In the genomic region with DNA sequence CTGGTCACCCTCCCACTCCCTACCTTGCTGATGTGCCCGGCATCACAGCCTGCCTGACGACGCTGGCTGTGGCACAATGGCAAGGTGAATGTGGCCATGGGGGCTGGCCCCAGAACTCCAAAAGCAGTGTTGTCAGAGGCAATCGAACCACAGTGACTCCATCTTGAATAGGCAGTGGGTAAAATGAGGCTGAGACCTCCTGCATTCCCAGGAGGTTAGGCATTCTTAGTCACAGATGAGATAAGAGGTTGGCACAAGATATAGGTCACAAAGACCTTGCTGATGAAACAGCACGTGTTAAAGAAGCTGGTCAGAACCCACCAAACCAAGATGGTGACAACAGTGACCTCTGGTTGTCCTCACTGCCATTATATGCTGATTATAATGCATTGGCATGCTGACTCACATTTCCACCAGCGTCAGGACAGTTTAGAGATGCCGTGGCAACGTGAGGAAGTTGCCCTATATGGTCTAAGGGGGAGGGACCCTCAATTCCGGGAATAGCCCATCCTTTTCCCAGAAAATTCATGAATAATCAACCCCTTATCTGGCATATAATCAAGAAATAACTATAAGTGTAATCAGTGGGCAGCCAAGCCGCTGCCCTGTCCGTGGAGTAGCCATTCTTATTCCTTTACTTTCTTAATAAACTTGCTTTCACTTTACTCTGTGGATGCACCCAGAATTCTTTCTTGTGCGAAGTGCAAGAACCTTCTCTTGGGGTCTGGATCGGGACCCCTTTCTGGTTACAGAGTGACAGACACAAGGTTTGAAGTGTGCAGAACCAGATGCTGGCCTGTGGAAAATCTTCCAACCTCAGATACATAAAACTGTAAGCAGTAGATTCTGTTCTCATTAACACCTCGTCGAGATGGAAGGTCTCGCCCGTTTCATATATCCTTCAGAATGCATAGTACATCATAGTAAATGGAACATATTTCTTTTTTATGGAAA, we compare ENCODE assay signal across 11 cellular contexts. TPM values are rescaled to one million over a fixed set of nuclear protein-coding genes. Genes with fewer than 3 reads are reported as not detected.
DNase-seq lines count a peak whose midpoint lies in the region; ATAC-seq and TF ChIP-seq lines count a peak whose summit lies in the region.
"Had no signal": no experiment of that assay in that cellular context is flagged by ENCODE, and none has a peak within 500 bp of the region (broad histone marks: within the 10 kb centered on the region; RNA-seq: fewer than 3 reads in every experiment).

No MANE protein-coding gene starts in this region.

- H3K27me3 ChIP-seq in gastroesophageal sphincter, result peaks cover 44% of the 10 kb centered on the region
- H3K27me3 ChIP-seq: BLaER1 had no signal

- no peak for ATAC-seq in T-helper 17 cell
- no peak for ATAC-seq in gastroesophageal sphincter
- ATAC-seq in GM18909 (IDR thresholded peaks at IDR 0.05; ENCODE audit: poor library complexity, unreplicated experiment), result no peak

- H3K9me3 Mint-ChIP-seq in activated CD4-positive, alpha-beta T cell treated with anti-CD3 and anti-CD28 coated beads, Interleukin-2, amount 10 ng/mL, durations not matched to agents 24 days and 14 days, result no peaks in the 10 kb centered on the region

- H3K27ac Mint-ChIP-seq in activated CD4-positive, alpha-beta T cell treated with anti-CD3 and anti-CD28 coated beads, Interleukin-2, amount 10 ng/mL, durations not matched to agents 24 days and 14 days, result no peak overlapping the region
- H3K27ac Mint-ChIP-seq in T-helper 17 cell, result no peak overlapping the region

- TF ChIP-seq POLR2A in gastroesophageal sphincter (IDR thresholded peaks at IDR 0.05), result no peak

- no peak overlapping the region for H3K4me3 ChIP-seq in gastroesophageal sphincter
- H3K4me3 ChIP-seq: BLaER1 had no signal

- no peak for TF ChIP-seq EP300 in gastroesophageal sphincter (IDR thresholded peaks at IDR 0.05)

- no peaks in the 10 kb centered on the region for H3K4me1 ChIP-seq in gastroesophageal sphincter

- H3K4me1 Mint-ChIP-seq in activated CD4-positive, alpha-beta T cell treated with anti-CD3 and anti-CD28 coated beads, Interleukin-2, amount 10 ng/mL, durations not matched to agents 24 days and 14 days, result peaks cover 8% of the 10 kb centered on the region
- peaks cover 2% of the 10 kb centered on the region for H3K4me1 Mint-ChIP-seq in T-helper 17 cell

- no peaks in the 10 kb centered on the region for H3K36me3 Mint-ChIP-seq in activated CD4-positive, alpha-beta T cell treated with anti-CD3 and anti-CD28 coated beads, Interleukin-2, amount 10 ng/mL, durations not matched to agents 24 days and 14 days (ENCODE audit: low read depth)
- peaks cover 3% of the 10 kb centered on the region for H3K36me3 Mint-ChIP-seq in T-helper 17 cell (ENCODE audit: low read depth)

- intact Hi-C loops in activated CD4-positive, alpha-beta T cell treated with anti-CD3 and anti-CD28 coated beads, Interleukin-2, amount 10 ng/mL, durations not matched to agents 24 days and 14 days (cut with micrococcal nuclease), result no loop called here

- H3K4me3 Mint-ChIP-seq in activated CD4-positive, alpha-beta T cell treated with anti-CD3 and anti-CD28 coated beads, Interleukin-2, amount 10 ng/mL, durations not matched to agents 24 days and 14 days, result no peak overlapping the region
- H3K4me3 Mint-ChIP-seq in T-helper 17 cell, result peak overlapping the region; percentile 21

- 68 to 77% methylated on average over 10 to 14 of the region's 17 CpGs for WGBS in gastroesophageal sphincter (ENCODE audit: low coverage in 1 of 2), 2 donors

- no peak for TF ChIP-seq CTCF in gastroesophageal sphincter (IDR thresholded peaks at IDR 0.05)

- DNase-seq in activated CD4-positive, alpha-beta T cell treated with anti-CD3 and anti-CD28 coated beads, Interleukin-2, amount 10 ng/mL, durations not matched to agents 24 days and 14 days, result peak; percentile 71
- no peak for DNase-seq in activated CD4-positive, alpha-beta T cell treated with anti-CD3 and anti-CD28 coated beads for 4 hours
- DNase-seq in T-helper 17 cell (no peak), fibroblast of gingiva (ENCODE audit: low read depth) (peak; percentile 91), NCI-H1694 treated with DMSO at 0.1 percent for 48 hours (lab: John Stamatoyannopoulos, UW) (no peak)
- DNase-seq in stimulated activated CD4-positive, alpha-beta T cell treated with anti-CD3 and anti-CD28 coated beads, TNF-alpha, amount 100 ng/mL, for 24 hours (ENCODE audit: low read depth in 3 of 3), result peak in 2 of 3 experiments; percentile 7 to 33
- DNase-seq: SHP77 had no signal

- H3K9me3 ChIP-seq in T-helper 17 cell (ENCODE audit: control insufficient read depth, low read length, poor library complexity, severe bottlenecking), result no peaks in the 10 kb centered on the region
- no peaks in the 10 kb centered on the region for H3K9me3 ChIP-seq in gastroesophageal sphincter
- H3K9me3 ChIP-seq: BLaER1 had no signal

- H3K27ac ChIP-seq in gastroesophageal sphincter, result no peak overlapping the region
- H3K27ac ChIP-seq: BLaER1, epithelial cell of prostate had no signal

- peaks cover under 1% of the 10 kb centered on the region for H3K27me3 Mint-ChIP-seq in activated CD4-positive, alpha-beta T cell treated with anti-CD3 and anti-CD28 coated beads, Interleukin-2, amount 10 ng/mL, durations not matched to agents 24 days and 14 days
- peaks cover 35% of the 10 kb centered on the region for H3K27me3 Mint-ChIP-seq in T-helper 17 cell

- H3K36me3 ChIP-seq in gastroesophageal sphincter, result no peaks in the 10 kb centered on the region
- H3K36me3 ChIP-seq: BLaER1 had no signal

RNA-seq across cellular contexts. Expression of gene CLDN24, which starts 26.8 kb away (rescaled TPM):
- total RNA-seq in activated CD4-positive, alpha-beta T cell treated with anti-CD3 and anti-CD28 coated beads, Interleukin-2, amount 10 ng/mL, durations not matched to agents 24 days and 14 days, result not detected in 2 replicates
- total RNA-seq in T-helper 17 cell (not detected), gastroesophageal sphincter (not detected)

RNA-seq across cellular contexts. Expression of gene CLDN22, which starts 28.9 kb away (rescaled TPM):
- not detected in 2 replicates for total RNA-seq in activated CD4-positive, alpha-beta T cell treated with anti-CD3 and anti-CD28 coated beads, Interleukin-2, amount 10 ng/mL, durations not matched to agents 24 days and 14 days
- not detected for total RNA-seq in T-helper 17 cell
- total RNA-seq in gastroesophageal sphincter, result 1 to 10 TPM in 1 of 4 donors, not detected in 3; 1.4 TPM

Comparison
In these comparisons a context has a peak if more than half of its experiments do, and no peak if none do; other contexts are left out.
1. DNase-seq: peak in activated CD4-positive, alpha-beta T cell treated with anti-CD3 and anti-CD28 coated beads, Interleukin-2, amount 10 ng/mL, durations not matched to agents 24 days and 14 days (single experiment), fibroblast of gingiva (single experiment) and stimulated activated CD4-positive, alpha-beta T cell treated with anti-CD3 and anti-CD28 coated beads, TNF-alpha, amount 100 ng/mL, for 24 hours (2 of 3); none in activated CD4-positive, alpha-beta T cell treated with anti-CD3 and anti-CD28 coated beads for 4 hours (0 of 2), T-helper 17 cell (0 of 3) and NCI-H1694 treated with DMSO at 0.1 percent for 48 hours (single experiment).